ENCODE assay signal across 24 cellular contexts in the genomic region with DNA sequence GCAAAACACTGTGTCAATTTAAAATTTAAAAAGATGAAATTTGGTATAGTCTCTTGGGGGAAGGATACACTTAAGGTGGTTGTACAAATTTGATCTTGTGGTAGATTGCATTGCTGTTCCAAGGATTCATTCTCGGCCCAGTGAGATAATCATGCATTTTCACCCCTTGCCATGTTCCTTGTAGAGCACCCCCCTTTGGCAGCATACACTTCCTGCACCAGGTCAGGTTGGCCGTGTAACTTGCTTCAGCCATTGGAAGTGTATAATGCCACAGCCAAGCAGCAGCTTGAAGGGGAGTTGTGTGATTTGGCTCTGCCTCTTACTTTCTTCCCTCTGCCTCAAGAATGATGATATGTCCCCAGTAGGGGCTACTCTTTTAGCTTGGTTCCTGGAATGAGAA. TPM values are rescaled to one million over a fixed set of nuclear protein-coding genes. Genes with fewer than 3 reads are reported as not detected.
DNase-seq lines count a peak whose midpoint lies in the region; TF ChIP-seq lines count a peak whose summit lies in the region.
"Had no signal": no experiment of that assay in that cellular context is flagged by ENCODE, and none has a peak within 500 bp of the region (broad histone marks: within the 10 kb centered on the region; RNA-seq: fewer than 3 reads in every experiment).

No MANE protein-coding gene starts in this region.

- H2AFZ ChIP-seq in MM.1S (ENCODE audit: low read length): no peak overlapping the region

- H3K27ac ChIP-seq in MM.1S (ENCODE audit: low read length) (no peak overlapping the region), endodermal cell (ENCODE audit: low read depth, low read length) (no peak overlapping the region)
- H3K27ac ChIP-seq: heart right ventricle, HL-60, ovary, thoracic aorta had no signal

- no peaks in the 10 kb centered on the region for H3K36me3 ChIP-seq in MM.1S (replicated peaks; ENCODE audit: insufficient read depth, low read length)
- no peaks in the 10 kb centered on the region for H3K36me3 ChIP-seq in endodermal cell (ENCODE audit: control insufficient read depth, insufficient read depth, low read length)
- H3K36me3 ChIP-seq: heart right ventricle, ovary, thoracic aorta had no signal

- H3F3A ChIP-seq in MM.1S (ENCODE audit: insufficient read depth, low read length): peaks cover 11% of the 10 kb centered on the region; the same call in 1 of the 2 replicates

- TF ChIP-seq CTCF in GM12865 (IDR thresholded peaks at IDR 0.05; ENCODE audit: insufficient read depth, low read depth, low read length, missing control alignments): peak; percentile 7
- 0 out of 2 replicates have a peak, but pooled peaks have one; percentile 9 for TF ChIP-seq CTCF in MM.1S (IDR thresholded peaks at IDR 0.05; ENCODE audit: low read length)
- TF ChIP-seq CTCF in endodermal cell (conservative IDR thresholded peaks at IDR 0.05): peak; percentile 71
- peak; percentile 7 for TF ChIP-seq CTCF in osteocyte (IDR thresholded peaks at IDR 0.05)

- intact Hi-C loops in activated CD4-positive, alpha-beta memory T cell treated with anti-CD3 and anti-CD28 coated beads for 36 hours (cut with micrococcal nuclease): no loop called here

- no peak overlapping the region for H3K4me3 Mint-ChIP-seq in endodermal cell
- H3K4me3 Mint-ChIP-seq in osteocyte (ENCODE audit: unreplicated experiment): no peak overlapping the region
- H3K4me3 Mint-ChIP-seq in activated CD4-positive, alpha-beta memory T cell treated with anti-CD3 and anti-CD28 coated beads for 36 hours: no peak overlapping the region
- H3K4me3 Mint-ChIP-seq: stimulated activated naive B cell treated with anti-CD40 and anti-IgM and Interleukin-4, amounts not matched to agents 10 μg/mL and 1 μg/mL and 100 μg/mL, for 72 hours had no signal

- H3K4me3 ChIP-seq in GM12865 (ENCODE audit: low read depth, low read length) (no peak overlapping the region), MM.1S (ENCODE audit: low read length) (no peak overlapping the region), endodermal cell (ENCODE audit: low read length) (no peak overlapping the region)
- H3K4me3 ChIP-seq: heart right ventricle, lung, ovary, thoracic aorta had no signal

- H3K9me3 ChIP-seq in MM.1S (replicated peaks; ENCODE audit: insufficient read depth, low read length): no peaks in the 10 kb centered on the region
- H3K9me3 ChIP-seq in endodermal cell (ENCODE audit: control insufficient read depth, low read length): no peaks in the 10 kb centered on the region
- H3K9me3 ChIP-seq: ovary, thoracic aorta had no signal

- H3K27me3 ChIP-seq in MM.1S (replicated peaks; ENCODE audit: insufficient read depth, low read length): no peaks in the 10 kb centered on the region
- no peaks in the 10 kb centered on the region for H3K27me3 ChIP-seq in endodermal cell (ENCODE audit: control insufficient read depth, insufficient read depth, low read length, poor library complexity, severe bottlenecking)
- H3K27me3 ChIP-seq: heart right ventricle, ovary had no signal

- H3K4me1 ChIP-seq in MM.1S (ENCODE audit: low read length) (peaks cover 33% of the 10 kb centered on the region), endodermal cell (ENCODE audit: control insufficient read depth, insufficient read depth, low read length) (no peaks in the 10 kb centered on the region)

- no peaks in the 10 kb centered on the region for H3K79me2 ChIP-seq in MM.1S (ENCODE audit: low read length)

- H3K36me3 Mint-ChIP-seq in endodermal cell (ENCODE audit: low read depth) (peaks cover 6% of the 10 kb centered on the region), osteocyte (ENCODE audit: unreplicated experiment) (peaks cover 3% of the 10 kb centered on the region)
- H3K36me3 Mint-ChIP-seq in activated CD4-positive, alpha-beta memory T cell treated with anti-CD3 and anti-CD28 coated beads for 36 hours: no peaks in the 10 kb centered on the region
- H3K36me3 Mint-ChIP-seq: stimulated activated naive B cell treated with anti-CD40 and anti-IgM and Interleukin-4, amounts not matched to agents 10 μg/mL and 1 μg/mL and 100 μg/mL, for 72 hours had no signal

- no peak overlapping the region for H3K4me2 ChIP-seq in MM.1S (ENCODE audit: low read depth, low read length)

- H3K27ac Mint-ChIP-seq in endodermal cell (no peak overlapping the region), osteocyte (ENCODE audit: unreplicated experiment) (no peak overlapping the region)
- no peak overlapping the region for H3K27ac Mint-ChIP-seq in activated CD4-positive, alpha-beta memory T cell treated with anti-CD3 and anti-CD28 coated beads for 36 hours
- H3K27ac Mint-ChIP-seq: stimulated activated naive B cell treated with anti-CD40 and anti-IgM and Interleukin-4, amounts not matched to agents 10 μg/mL and 1 μg/mL and 100 μg/mL, for 72 hours had no signal

- no peaks in the 10 kb centered on the region for H3K27me3 Mint-ChIP-seq in endodermal cell (ENCODE audit: insufficient read depth)
- no peaks in the 10 kb centered on the region for H3K27me3 Mint-ChIP-seq in osteocyte (ENCODE audit: unreplicated experiment)
- peaks cover 9% of the 10 kb centered on the region for H3K27me3 Mint-ChIP-seq in activated CD4-positive, alpha-beta memory T cell treated with anti-CD3 and anti-CD28 coated beads for 36 hours

- no peaks in the 10 kb centered on the region for H4K20me1 ChIP-seq in MM.1S (ENCODE audit: insufficient read depth, low read length)

- POLR2A ChIA-PET in activated CD4-positive, alpha-beta memory T cell treated with anti-CD3 and anti-CD28 coated beads for 36 hours (lab: Charles Lee): no interaction called here

- H3K9me3 Mint-ChIP-seq in endodermal cell (no peaks in the 10 kb centered on the region), osteocyte (ENCODE audit: unreplicated experiment) (no peaks in the 10 kb centered on the region)
- no peaks in the 10 kb centered on the region for H3K9me3 Mint-ChIP-seq in activated CD4-positive, alpha-beta memory T cell treated with anti-CD3 and anti-CD28 coated beads for 36 hours
- H3K9me3 Mint-ChIP-seq: stimulated activated naive B cell treated with anti-CD40 and anti-IgM and Interleukin-4, amounts not matched to agents 10 μg/mL and 1 μg/mL and 100 μg/mL, for 72 hours had no signal

- DNase-seq in GM12865 (ENCODE audit: low read depth) (no peak), MM.1S (no peak), endodermal cell (peak; percentile 72), osteocyte (ENCODE audit: extremely low spot score, unreplicated experiment) (no peak), DMS53 (lab: John Stamatoyannopoulos, UW) (no peak), NCI-H2107 (lab: John Stamatoyannopoulos, UW) (no peak)
- no peak for DNase-seq in activated CD4-positive, alpha-beta T cell treated with anti-CD3 and anti-CD28 coated beads for 1 hour
- no peak for DNase-seq in activated CD4-positive, alpha-beta memory T cell treated with anti-CD3 and anti-CD28 coated beads for 36 hours
- DNase-seq: activated CD4-positive, alpha-beta T cell treated with anti-CD3 and anti-CD28 coated beads, Interleukin-2, amount 50 U/mL, for 4 hours; activated gamma-delta T cell treated with Interleukin-2 at 50 U/mL for 16 hours; amniotic stem cell; cerebellar nuclear complex; COR-L47; effector CD4-positive, alpha-beta T cell; heart right ventricle; KG1; NCI-H1092 treated with DMSO at 0.1 percent for 48 hours; NCI-H2029 treated with DMSO at 0.1 percent for 48 hours; ovary; SHP77; stimulated activated naive B cell treated with anti-CD40 and anti-IgM and Interleukin-4, amounts not matched to agents 10 μg/mL and 1 μg/mL and 100 μg/mL, for 72 hours had no signal

- H3K4me1 Mint-ChIP-seq in endodermal cell: no peaks in the 10 kb centered on the region
- peaks cover 19% of the 10 kb centered on the region for H3K4me1 Mint-ChIP-seq in osteocyte (ENCODE audit: unreplicated experiment)
- H3K4me1 Mint-ChIP-seq in activated CD4-positive, alpha-beta memory T cell treated with anti-CD3 and anti-CD28 coated beads for 36 hours (ENCODE audit: low read depth): no peaks in the 10 kb centered on the region

- CTCF ChIA-PET in activated CD4-positive, alpha-beta memory T cell treated with anti-CD3 and anti-CD28 coated beads for 36 hours (lab: Charles Lee): no interaction called here

- no peaks in the 10 kb centered on the region for H3K9me2 ChIP-seq in MM.1S (replicated peaks; ENCODE audit: insufficient read depth, low read length)

- WGBS in endodermal cell (ENCODE audit: insufficient coverage in 1 of 2, insufficient read length in 1 of 2), 2 experiments: 80 to 84% methylated on average over 1 to 2 of the region's 2 CpGs

- H3K9ac ChIP-seq in MM.1S (ENCODE audit: low read length) (no peak overlapping the region), endodermal cell (ENCODE audit: extremely low read depth, low read length, poor library complexity, severe bottlenecking) (no peak overlapping the region)

RNA-seq across cellular contexts. Expression of gene CCN2, which starts 21.9 kb away (rescaled TPM):
- total RNA-seq in endodermal cell (10 to 100 TPM; 28.6 to 29.4 TPM), osteocyte (635 and 878 TPM in 2 replicates)
- 176 TPM for polyA plus RNA-seq in endodermal cell (2013, experiment 1 of 2)
- polyA plus RNA-seq in endodermal cell (2013, experiment 2 of 2): 179 TPM
- not detected for total RNA-seq in activated CD4-positive, alpha-beta memory T cell treated with anti-CD3 and anti-CD28 coated beads for 36 hours

Comparison
In these comparisons a context has a peak if more than half of its experiments do, and no peak if none do; other contexts are left out.
1. CTCF ChIP-seq: peak in every context shown above with its lines; median percentile 71 in endodermal cell; 9 in MM.1S; 7 in GM12865; 7 in osteocyte.
2. RNA of gene CCN2, which starts 21.9 kb away (total RNA-seq): 635 to 878 TPM in osteocyte and 28.6 to 29.4 TPM in endodermal cell; not detected in activated CD4-positive, alpha-beta memory T cell treated with anti-CD3 and anti-CD28 coated beads for 36 hours; every median in the first group is over 10 times any median in the second.